21 cellular contexts compared by ENCODE assay signal in genomic region chr3:20136231-20136630, GRCh38. TPM values are rescaled to one million over a fixed set of nuclear protein-coding genes. Genes with fewer than 3 reads are reported as not detected.
DNase-seq lines count a peak whose midpoint lies in the region; ATAC-seq and TF ChIP-seq lines count a peak whose summit lies in the region.
"Had no signal": no experiment of that assay in that cellular context is flagged by ENCODE, and none has a peak within 500 bp of the region (broad histone marks: within the 10 kb centered on the region; RNA-seq: fewer than 3 reads in every experiment).

No MANE protein-coding gene starts in this region.

- H3K9me3 ChIP-seq in adipocyte (ENCODE audit: control insufficient read depth, low read length) (no peaks in the 10 kb centered on the region), mucosa of descending colon (no peaks in the 10 kb centered on the region)
- H3K9me3 ChIP-seq: Caco-2, MG63 had no signal

- H3K4me1 ChIP-seq in adipocyte (ENCODE audit: control insufficient read depth, insufficient read depth, low read length), result no peaks in the 10 kb centered on the region
- H3K4me1 ChIP-seq in mucosa of descending colon (ENCODE audit: low read depth), result no peaks in the 10 kb centered on the region
- H3K4me1 ChIP-seq: Caco-2 had no signal

- peak; percentile 42 for DNase-seq in NCI-H226
- peak; percentile 6 for DNase-seq in adipocyte (ENCODE audit: low read depth)
- peak; percentile 3 to 26 for DNase-seq in cardiac fibroblast (ENCODE audit: low read depth in 2 of 2)
- DNase-seq in iris pigment epithelial cell (ENCODE audit: low read depth), result peak; percentile 26
- DNase-seq in NCI-H1092 (lab: John Stamatoyannopoulos, UW), result no peak
- DNase-seq in mucosa of descending colon, result no peak
- DNase-seq: Caco-2; CD8-positive, alpha-beta T cell; GDM1; H7; KG1; MG63; NCI-H1417; NCI-H1694; NCI-H2029 treated with DMSO at 0.1 percent for 48 hours; NCI-H526 treated with DMSO at 0.1 percent for 48 hours; SHP77 had no signal

- H3K4me3 ChIP-seq in adipocyte (ENCODE audit: low read length), result no peak overlapping the region
- H3K4me3 ChIP-seq in cardiac fibroblast (replicated peaks in 1 of 2; ENCODE audit: low read depth in 2 of 2, low read length in 2 of 2), result no peak overlapping the region
- H3K4me3 ChIP-seq in mucosa of descending colon, result no peak overlapping the region
- H3K4me3 ChIP-seq: GM12878, MG63 had no signal

- H3K36me3 ChIP-seq in adipocyte (ENCODE audit: control insufficient read depth, insufficient read depth, low read length, severe bottlenecking), result no peaks in the 10 kb centered on the region
- no peaks in the 10 kb centered on the region for H3K36me3 ChIP-seq in mucosa of descending colon (ENCODE audit: low read depth)
- H3K36me3 ChIP-seq: MG63 had no signal

- H3K9ac ChIP-seq in adipocyte (ENCODE audit: low read length), result no peak overlapping the region

- intact Hi-C loops in mucosa of descending colon (cut with DNase I, micrococcal nuclease), result no loop called here

- no peak for TF ChIP-seq CTCF in cardiac fibroblast (IDR thresholded peaks at IDR 0.05; ENCODE audit: low read depth, low read length)
- TF ChIP-seq CTCF in mucosa of descending colon (IDR thresholded peaks at IDR 0.05), result no peak

- no peaks in the 10 kb centered on the region for H3K27me3 ChIP-seq in adipocyte (replicated peaks; ENCODE audit: control insufficient read depth, insufficient read depth, low read length)
- H3K27me3 ChIP-seq: MG63 had no signal

- ATAC-seq in GM21526 (IDR thresholded peaks at IDR 0.05; ENCODE audit: low FRiP score, unreplicated experiment), result no peak
- no peak for ATAC-seq in HG03432 (IDR thresholded peaks at IDR 0.05; ENCODE audit: unreplicated experiment)
- no peak for ATAC-seq in mucosa of descending colon
- ATAC-seq: CD8-positive, alpha-beta T cell; GM12878; Panc1 had no signal

RNA-seq across cellular contexts. Expression of gene SGO1, which starts 49.8 kb away (rescaled TPM):
- total RNA-seq in mucosa of descending colon, result 1 to 10 TPM; 1.6 to 6.6 (median 2.1) TPM

Comparison
In these comparisons a context has a peak if more than half of its experiments do, and no peak if none do; other contexts are left out.
1. DNase-seq: peak in NCI-H226 (single experiment), adipocyte (single experiment), cardiac fibroblast (2 of 2) and iris pigment epithelial cell (single experiment); none in NCI-H1092 (single experiment) and mucosa of descending colon (0 of 3).